ENCODE assay signal across 8 cellular contexts in the genomic region with DNA sequence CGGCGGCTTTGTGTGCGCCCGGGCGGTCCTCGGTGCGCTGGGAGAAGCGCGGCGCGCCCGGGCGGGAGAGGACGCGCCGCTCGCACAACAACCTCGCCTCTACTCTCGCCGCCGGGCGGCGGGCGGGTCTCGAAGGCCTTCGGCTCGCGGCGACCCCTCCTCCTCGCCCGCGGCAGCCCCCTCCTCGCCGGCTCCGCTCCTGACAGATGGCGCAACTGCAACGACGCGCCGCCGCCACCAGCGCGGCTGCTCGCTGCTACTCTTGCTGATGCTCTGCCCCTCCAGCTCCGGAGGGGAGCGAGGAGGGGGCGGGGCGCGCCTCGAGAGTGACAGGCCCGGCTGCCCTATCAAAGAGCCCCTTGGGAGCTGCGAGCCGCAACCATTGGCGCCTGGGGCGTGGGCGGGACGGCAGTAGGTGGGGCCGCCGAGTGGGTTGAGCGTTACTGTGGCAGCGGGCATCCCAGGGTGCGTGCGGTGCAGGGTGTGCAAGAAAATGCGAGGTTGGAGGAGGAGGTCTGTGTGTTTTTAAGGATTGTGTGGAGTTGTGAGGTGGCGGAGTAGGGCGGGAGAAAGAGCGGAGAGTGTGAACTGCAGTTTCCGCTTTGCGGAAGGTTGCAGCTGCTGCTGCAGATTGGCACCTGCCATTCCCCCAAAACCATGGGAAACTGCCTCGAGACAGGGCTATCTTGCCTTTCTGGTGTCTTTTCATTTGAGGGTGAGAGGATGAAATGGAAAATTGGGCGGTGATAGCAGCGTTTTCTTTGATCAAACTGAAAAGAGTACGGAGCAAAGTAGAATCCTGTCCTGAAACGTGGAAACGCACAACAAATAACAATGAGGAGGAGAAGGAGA. TPM values are rescaled to one million over a fixed set of nuclear protein-coding genes. Genes with fewer than 3 reads are reported as not detected.
DNase-seq lines count a peak whose midpoint lies in the region; ATAC-seq, FAIRE-seq and TF ChIP-seq lines count a peak whose summit lies in the region.

FYN (minus strand) TSS at position 275 of the 852 bp plus-strand sequence. CDS start 153,401 bp downstream, outside the sequence.

- TF ChIP-seq CTCF in A673 (conservative IDR thresholded peaks at IDR 0.05; ENCODE audit: low read depth, low read length) (peak; percentile 39), WI38 (IDR thresholded peaks at IDR 0.05; ENCODE audit: low read depth, low read length) (no peak), bronchial epithelial cell (IDR thresholded peaks at IDR 0.05; ENCODE audit: insufficient read depth, low read length, severe bottlenecking) (peak; percentile 24)

- H3K9me3 ChIP-seq in A673 (ENCODE audit: low read depth, low read length, poor library complexity, severe bottlenecking) = no peaks in the 10 kb centered on the region

- DNase-seq in A673 (ENCODE audit: low spot score) (peak; percentile 98), NCI-H2227 treated with DMSO at 0.1 percent for 48 hours (lab: John Stamatoyannopoulos, UW) (peak; percentile 94), bronchial epithelial cell (ENCODE audit: low read depth) (peak; percentile 82), iPS-NIHi7 (ENCODE audit: extremely low spot score) (peak; percentile 98), smooth muscle cell of the brain vasculature (ENCODE audit: low read depth, low spot score) (peak; percentile 90)

- POLR2A ChIA-PET in A673 (lab: Charles Lee; ENCODE audit: low non-redundant PET) = interaction anchor here (0.6 kb wide), 1 partner anchor 36 kb away, joined by 3 read pairs; no protein-coding TSS in a partner anchor

- FAIRE-seq in bronchial epithelial cell (lab: Jason Lieb, UNC) = no peak

- intact Hi-C loops in A673 (cut with micrococcal nuclease; ENCODE audit: unreplicated experiment) = loop anchor here (5.0 to 10.0 kb wide), 2 partner anchors 124 to 281 kb away; no protein-coding TSS in a partner anchor

- H3K4me3 ChIP-seq in A673 (ENCODE audit: low read depth, low read length, poor library complexity, severe bottlenecking) = peak within 1 kb of the TSS; percentile 68
- H3K4me3 ChIP-seq in WI38 (ENCODE audit: low read depth, low read length) = peak within 1 kb of the TSS; percentile 71
- H3K4me3 ChIP-seq in bronchial epithelial cell (ENCODE audit: low read depth, low read length) = peak within 1 kb of the TSS; percentile 57

- ATAC-seq in GM18873 (IDR thresholded peaks at IDR 0.05; ENCODE audit: low FRiP score, unreplicated experiment) (peak; percentile 100), HG03159 (IDR thresholded peaks at IDR 0.05; ENCODE audit: unreplicated experiment) (peak; percentile 99)

- peaks cover 11% of the 10 kb centered on the region for H3K27me3 ChIP-seq in A673 (replicated peaks; ENCODE audit: insufficient read depth, low read depth, low read length, poor library complexity)
- no peaks in the 10 kb centered on the region for H3K27me3 ChIP-seq in bronchial epithelial cell (ENCODE audit: control insufficient read depth, insufficient read depth, low read length)

- H3K27ac ChIP-seq in A673 (ENCODE audit: low read depth, low read length, poor library complexity, severe bottlenecking) = no peak within 1 kb of the TSS

- no peaks in the 10 kb centered on the region for H3K36me3 ChIP-seq in A673 (ENCODE audit: insufficient read depth, low read length, poor library complexity, severe bottlenecking)
- H3K36me3 ChIP-seq in bronchial epithelial cell (ENCODE audit: control insufficient read depth, insufficient read depth, low read length) = no peaks in the 10 kb centered on the region

- BruUV-seq in A673 (replicated peaks; lab: Mats Ljungman, UMichigan) = no TSS peak

- CTCF ChIA-PET in A673 (lab: Charles Lee) = no interaction called here

- H3K4me1 ChIP-seq in A673 (ENCODE audit: insufficient read depth, low read length, poor library complexity, severe bottlenecking) = peaks cover 15% of the 10 kb centered on the region

RNA-seq across cellular contexts. Expression of gene FYN, which starts in this region (rescaled TPM):
- 34.3 and 46.7 TPM in 2 replicates for total RNA-seq in A673 (2021)
- total RNA-seq in bronchial epithelial cell = 38.7 and 75.0 TPM in 2 replicates
